ENCODE assay signal across 19 cellular contexts in genomic region chr6:1202201-1202600, GRCh38.
DNase-seq lines count a peak whose midpoint lies in the region; ATAC-seq and TF ChIP-seq lines count a peak whose summit lies in the region.
"Had no signal": no experiment of that assay in that cellular context is flagged by ENCODE, and none has a peak within 500 bp of the region (broad histone marks: within the 10 kb centered on the region; RNA-seq: fewer than 3 reads in every experiment).

No MANE protein-coding gene starts in this region.

- TF ChIP-seq POLR2A in HCT116 (IDR thresholded peaks at IDR 0.05; ENCODE audit: borderline replicate concordance, extremely low read depth, insufficient read depth, insufficient read length), result no peak

- H4K20me1 ChIP-seq in HCT116 (ENCODE audit: insufficient read depth) (no peaks in the 10 kb centered on the region), neural progenitor cell (ENCODE audit: low read depth) (no peaks in the 10 kb centered on the region)
- H4K20me1 ChIP-seq: BLaER1 had no signal

- CTCF ChIA-PET in activated CD4-positive, alpha-beta T cell treated with anti-CD3 and anti-CD28 coated beads for 36 hours (lab: Charles Lee), result interaction anchor here (0.7 kb wide), 1 partner anchor 105 kb away, joined by 3 read pairs; no protein-coding TSS in a partner anchor
- CTCF ChIA-PET in Caco-2 (lab: Charles Lee), result no interaction called here
- CTCF ChIA-PET in HCT116 (lab: Charles Lee), result no interaction called here

- intact Hi-C loops in activated CD4-positive, alpha-beta T cell treated with anti-CD3 and anti-CD28 coated beads for 36 hours (cut with DNase I, micrococcal nuclease), result no loop called here
- intact Hi-C loops in Caco-2 (cut with micrococcal nuclease; ENCODE audit: unreplicated experiment), result no loop called here
- intact Hi-C loops in HCT116 (cut with micrococcal nuclease), result no loop called here
- intact Hi-C loops in left ventricle myocardium superior (cut with micrococcal nuclease), result no loop called here
- intact Hi-C loops in sciatic nerve (cut with DNase I), result no loop called here
- intact Hi-C loops in cardiac septum (cut with DNase I), result no loop called here

- POLR2A ChIA-PET in activated CD4-positive, alpha-beta T cell treated with anti-CD3 and anti-CD28 coated beads for 36 hours (lab: Charles Lee), result no interaction called here
- POLR2A ChIA-PET in Caco-2 (lab: Charles Lee) (no interaction called here), HCT116 (lab: Charles Lee) (no interaction called here)

- H2AFZ ChIP-seq in HCT116 (ENCODE audit: low read depth, low read length, poor library complexity, severe bottlenecking), result no peak overlapping the region
- H2AFZ ChIP-seq in neural progenitor cell (replicated peaks), result no peak overlapping the region

- peak; percentile 80 for ATAC-seq in activated CD4-positive, alpha-beta T cell treated with anti-CD3 and anti-CD28 coated beads for 36 hours
- ATAC-seq in HCT116 (no peak), left ventricle myocardium superior (no peak), sciatic nerve (no peak)
- ATAC-seq: CD8-positive, alpha-beta T cell; PC-3 had no signal

- BruUV-seq in Caco-2 (replicated peaks; lab: Mats Ljungman, UMichigan) (no TSS peak), HCT116 (replicated peaks; lab: Mats Ljungman, UMichigan) (no TSS peak)

- no peak overlapping the region for H3K27ac Mint-ChIP-seq in activated CD4-positive, alpha-beta T cell treated with anti-CD3 and anti-CD28 coated beads for 36 hours
- peak overlapping the region; percentile 65 for H3K27ac Mint-ChIP-seq in Caco-2 (ENCODE audit: unreplicated experiment)
- H3K27ac Mint-ChIP-seq in neural progenitor cell, result peak overlapping the region; percentile 15
- H3K27ac Mint-ChIP-seq: CD8-positive, alpha-beta T cell; H9 had no signal

- H3K4me2 ChIP-seq in HCT116 (ENCODE audit: low read length), result no peak overlapping the region
- H3K4me2 ChIP-seq in neural progenitor cell, result no peak overlapping the region
- H3K4me2 ChIP-seq: BLaER1, KMS-11 had no signal

- H3K4me1 ChIP-seq in Caco-2 (peaks cover 28% of the 10 kb centered on the region), HCT116 (ENCODE audit: control insufficient read depth in 1 of 2, insufficient read depth in 2 of 2, low read length in 2 of 2) (peaks cover 14 to 37% of the 10 kb centered on the region in 2 experiments), neural progenitor cell (peaks cover 5% of the 10 kb centered on the region)
- H3K4me1 ChIP-seq: BLaER1 had no signal

- H3K9me3 ChIP-seq in Caco-2 (no peaks in the 10 kb centered on the region), HCT116 (ENCODE audit: control insufficient read depth in 1 of 2, insufficient read depth in 1 of 2, low read depth in 1 of 2, low read length in 2 of 2) (no peaks in the 10 kb centered on the region), neural progenitor cell (ENCODE audit: low read depth) (no peaks in the 10 kb centered on the region)
- H3K9me3 ChIP-seq: BLaER1 had no signal

- peaks cover 25% of the 10 kb centered on the region for H3K27me3 Mint-ChIP-seq in activated CD4-positive, alpha-beta T cell treated with anti-CD3 and anti-CD28 coated beads for 36 hours
- H3K27me3 Mint-ChIP-seq in Caco-2 (ENCODE audit: insufficient read depth, unreplicated experiment) (no peaks in the 10 kb centered on the region), neural progenitor cell (ENCODE audit: insufficient read depth, low read depth) (peaks cover 7% of the 10 kb centered on the region)

- peak; percentile 26 for DNase-seq in activated CD4-positive, alpha-beta T cell treated with anti-CD3 and anti-CD28 coated beads for 36 hours
- DNase-seq in activated CD4-positive, alpha-beta T cell treated with anti-CD3 and anti-CD28 coated beads, Interleukin-2, amount 50 U/mL, for 1 hour, result no peak
- DNase-seq in Caco-2 (no peak), HCT116 (ENCODE audit: low read depth, low spot score) (no peak), neural progenitor cell (ENCODE audit: low spot score) (no peak), left ventricle myocardium superior (no peak), sciatic nerve (ENCODE audit: low spot score) (no peak), cardiac septum (ENCODE audit: low spot score) (no peak)
- DNase-seq: CD8-positive, alpha-beta T cell; DMS79; H9; MV-4-11; NCI-H1694 treated with DMSO at 0.1 percent for 48 hours; NCI-H510A; PC-3; RPMI8226; SHP77 treated with DMSO at 0.1 percent for 48 hours had no signal

- TF ChIP-seq CTCF in Caco-2 (IDR thresholded peaks at IDR 0.05; ENCODE audit: insufficient read depth in 1 of 2, low read depth in 1 of 2, low read length in 1 of 2, severe bottlenecking in 1 of 2, unreplicated experiment in 1 of 2) (no peak), HCT116 (IDR thresholded peaks at IDR 0.05 in 2 of 3, conservative IDR thresholded peaks at IDR 0.05 in 1 of 3; ENCODE audit: borderline replicate concordance in 1 of 3, insufficient read depth in 1 of 3, low read depth in 2 of 3, low read length in 2 of 3) (no peak), neural progenitor cell (IDR thresholded peaks at IDR 0.05) (no peak)

- H3K27ac ChIP-seq in HCT116 (ENCODE audit: low read depth, low read length) (no peak overlapping the region), neural progenitor cell (no peak overlapping the region)
- H3K27ac ChIP-seq: BLaER1, KMS-11 had no signal

- H3K4me3 Mint-ChIP-seq in activated CD4-positive, alpha-beta T cell treated with anti-CD3 and anti-CD28 coated beads for 36 hours, result no peak overlapping the region
- H3K4me3 Mint-ChIP-seq in Caco-2 (ENCODE audit: unreplicated experiment), result no peak overlapping the region
- H3K4me3 Mint-ChIP-seq in neural progenitor cell, result no peak overlapping the region
- H3K4me3 Mint-ChIP-seq: CD8-positive, alpha-beta T cell had no signal

- RAD21 ChIA-PET in HCT116 (lab: Charles Lee; ENCODE audit: low non-redundant PET in 1 of 2, low total read pairs in 2 of 2, uncharacterized antibody in 2 of 2, unreplicated experiment in 2 of 2), result no interaction called here

- no peaks in the 10 kb centered on the region for H3K36me3 Mint-ChIP-seq in activated CD4-positive, alpha-beta T cell treated with anti-CD3 and anti-CD28 coated beads for 36 hours (ENCODE audit: low read depth)
- no peaks in the 10 kb centered on the region for H3K36me3 Mint-ChIP-seq in Caco-2 (ENCODE audit: insufficient read depth, unreplicated experiment)
- no peaks in the 10 kb centered on the region for H3K36me3 Mint-ChIP-seq in neural progenitor cell
- H3K36me3 Mint-ChIP-seq: CD8-positive, alpha-beta T cell had no signal

- H3K9me3 Mint-ChIP-seq in activated CD4-positive, alpha-beta T cell treated with anti-CD3 and anti-CD28 coated beads for 36 hours (ENCODE audit: low read depth), result no peaks in the 10 kb centered on the region
- H3K9me3 Mint-ChIP-seq in Caco-2 (ENCODE audit: unreplicated experiment) (no peaks in the 10 kb centered on the region), neural progenitor cell (no peaks in the 10 kb centered on the region)
- H3K9me3 Mint-ChIP-seq: CD8-positive, alpha-beta T cell; H9 had no signal

- H3K4me1 Mint-ChIP-seq in activated CD4-positive, alpha-beta T cell treated with anti-CD3 and anti-CD28 coated beads for 36 hours, result peaks cover 14% of the 10 kb centered on the region
- peaks cover 17% of the 10 kb centered on the region for H3K4me1 Mint-ChIP-seq in Caco-2 (ENCODE audit: low read depth, unreplicated experiment)
- peaks cover 23% of the 10 kb centered on the region for H3K4me1 Mint-ChIP-seq in neural progenitor cell

- H3K27me3 ChIP-seq in Caco-2 (replicated peaks; ENCODE audit: control insufficient read depth, insufficient read depth, low read length) (no peaks in the 10 kb centered on the region), HCT116 (ENCODE audit: insufficient read depth, low read length) (no peaks in the 10 kb centered on the region), neural progenitor cell (no peaks in the 10 kb centered on the region)
- H3K27me3 ChIP-seq: BLaER1 had no signal

- H3K4me3 ChIP-seq in Caco-2 (ENCODE audit: low read depth, low read length) (no peak overlapping the region), HCT116 (replicated peaks in 1 of 2; ENCODE audit: low read depth in 1 of 2, low read length in 2 of 2) (no peak overlapping the region), neural progenitor cell (no peak overlapping the region)
- H3K4me3 ChIP-seq: BLaER1 had no signal

- H3K9ac ChIP-seq in HCT116 (ENCODE audit: low read length) (no peak overlapping the region), neural progenitor cell (no peak overlapping the region)
- H3K9ac ChIP-seq: BLaER1, KMS-11 had no signal

- H3F3A ChIP-seq in neural progenitor cell (ENCODE audit: low read depth), result no peaks in the 10 kb centered on the region

- H3K9me2 ChIP-seq in HCT116 (ENCODE audit: insufficient read depth), result no peaks in the 10 kb centered on the region

- H3K36me3 ChIP-seq in Caco-2 (ENCODE audit: control insufficient read depth, insufficient read depth, low read length) (no peaks in the 10 kb centered on the region; the same call in 1 of the 2 replicates), HCT116 (ENCODE audit: control insufficient read depth in 1 of 2, insufficient read depth in 2 of 2, low read length in 2 of 2) (no peaks in the 10 kb centered on the region), neural progenitor cell (no peaks in the 10 kb centered on the region)
- H3K36me3 ChIP-seq: BLaER1 had no signal

- H3K79me2 ChIP-seq in HCT116 (ENCODE audit: insufficient read depth, low read length) (no peaks in the 10 kb centered on the region), neural progenitor cell (ENCODE audit: low read depth) (no peaks in the 10 kb centered on the region)

- no peak for TF ChIP-seq RAD21 in HCT116 (IDR thresholded peaks at IDR 0.05; ENCODE audit: low read depth)

TF ChIP-seq in HCT116, 20 proteins besides CTCF, POLR2A, EP300 and RAD21:
- TF ChIP-seq ZBTB33 (IDR thresholded peaks at IDR 0.05; ENCODE audit: extremely low read depth, insufficient replicate concordance, low read length) (no peak), TCF7L2 (IDR thresholded peaks at IDR 0.05; ENCODE audit: borderline replicate concordance, extremely low read depth, insufficient read depth, insufficient read length) (peak; percentile 50), ELF1 (IDR thresholded peaks at IDR 0.05; ENCODE audit: borderline replicate concordance, low read depth) (no peak)
